1 cellular context compared by ENCODE assay signal in the genomic region with DNA sequence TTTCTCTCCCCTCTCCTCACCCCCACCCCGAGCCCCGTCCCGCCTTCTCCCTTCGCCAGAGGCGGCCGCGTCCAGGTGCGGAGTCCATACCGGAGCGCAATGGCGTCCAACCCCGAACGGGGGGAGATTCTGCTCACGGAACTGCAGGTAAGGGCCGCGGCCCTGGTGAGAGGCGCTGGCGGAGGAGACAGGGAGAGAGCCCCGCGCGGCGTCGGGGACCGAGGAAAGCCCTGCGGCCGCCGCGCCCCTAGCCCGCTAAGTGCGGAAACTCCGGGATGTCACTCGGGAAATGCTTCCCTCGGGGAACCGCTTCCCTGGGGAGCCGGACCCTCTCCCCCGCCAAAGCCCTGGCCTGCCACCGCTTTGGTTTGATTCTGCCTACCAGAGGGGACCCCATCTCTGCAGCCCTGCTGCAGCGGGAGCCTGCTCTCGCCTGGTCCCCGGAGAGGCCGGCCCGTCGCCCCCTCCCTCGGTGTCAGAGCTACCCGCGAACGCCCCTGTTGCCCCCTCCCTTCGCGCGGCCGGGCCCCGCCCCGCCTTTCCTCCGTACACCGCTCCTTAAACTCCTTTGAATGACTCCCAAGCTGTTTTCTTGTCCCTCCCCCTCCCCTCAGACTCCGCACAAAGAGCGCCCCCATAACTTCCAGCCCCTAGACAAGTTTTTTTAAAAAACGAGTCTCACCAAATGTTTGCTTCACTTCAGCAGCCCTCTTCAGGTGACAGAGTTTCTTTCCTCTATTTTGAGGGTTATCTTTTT.
TF ChIP-seq lines count a peak whose summit lies in the region.

No MANE protein-coding gene starts in this region.

TF ChIP-seq in HEK293, 187 proteins besides CTCF, POLR2A, EP300 and RAD21 (continued from another document and continues in another):
- TF ChIP-seq, protein P1, sequence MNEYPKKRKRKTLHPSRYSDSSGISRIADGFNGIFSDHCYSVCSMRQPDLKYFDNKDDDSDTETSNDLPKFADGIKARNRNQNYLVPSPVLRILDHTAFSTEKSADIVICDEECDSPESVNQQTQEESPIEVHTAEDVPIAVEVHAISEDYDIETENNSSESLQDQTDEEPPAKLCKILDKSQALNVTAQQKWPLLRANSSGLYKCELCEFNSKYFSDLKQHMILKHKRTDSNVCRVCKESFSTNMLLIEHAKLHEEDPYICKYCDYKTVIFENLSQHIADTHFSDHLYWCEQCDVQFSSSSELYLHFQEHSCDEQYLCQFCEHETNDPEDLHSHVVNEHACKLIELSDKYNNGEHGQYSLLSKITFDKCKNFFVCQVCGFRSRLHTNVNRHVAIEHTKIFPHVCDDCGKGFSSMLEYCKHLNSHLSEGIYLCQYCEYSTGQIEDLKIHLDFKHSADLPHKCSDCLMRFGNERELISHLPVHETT (tag by site-specific recombination; IDR thresholded peaks at IDR 0.05): no peak; the same call in 1 of the 2 replicates
- TF ChIP-seq ZNF423 (tag by site-specific recombination; IDR thresholded peaks at IDR 0.05) (peak; percentile 74), REST (tag by site-specific recombination; IDR thresholded peaks at IDR 0.05) (peak; percentile 19; the same call in 1 of the 2 replicates), SCRT1 (tag by site-specific recombination; IDR thresholded peaks at IDR 0.05; ENCODE audit: borderline replicate concordance) (no peak), PRDM1 (tag by site-specific recombination; IDR thresholded peaks at IDR 0.05) (no peak), ZNF692 (tag by site-specific recombination; IDR thresholded peaks at IDR 0.05) (no peak), YY2 (tag by site-specific recombination; IDR thresholded peaks at IDR 0.05) (no peak), HIC1 (tag by site-specific recombination; IDR thresholded peaks at IDR 0.05) (no peak), ZNF549 (tag by site-specific recombination; IDR thresholded peaks at IDR 0.05) (no peak), ZNF112 (tag by site-specific recombination; IDR thresholded peaks at IDR 0.05) (no peak), ZNF777 (tag by site-specific recombination; IDR thresholded peaks at IDR 0.05; ENCODE audit: borderline replicate concordance) (peak; percentile 82; the same call in 1 of the 2 replicates), ZNF404 (tag by site-specific recombination; IDR thresholded peaks at IDR 0.05) (no peak), ZSCAN23 (tag by site-specific recombination; IDR thresholded peaks at IDR 0.05) (no peak), ZNF221 (tag by site-specific recombination; IDR thresholded peaks at IDR 0.05; ENCODE audit: borderline replicate concordance) (no peak), ZNF510 (tag by site-specific recombination; IDR thresholded peaks at IDR 0.05; ENCODE audit: insufficient replicate concordance) (no peak), ZNF701 (tag by site-specific recombination; IDR thresholded peaks at IDR 0.05) (no peak), ZNF585B (tag by site-specific recombination; IDR thresholded peaks at IDR 0.05) (no peak), ZNF513 (tag by site-specific recombination; IDR thresholded peaks at IDR 0.05) (no peak), MZF1 (tag by site-specific recombination; IDR thresholded peaks at IDR 0.05; ENCODE audit: borderline replicate concordance) (no peak), ZNF148 (tag by site-specific recombination; IDR thresholded peaks at IDR 0.05; ENCODE audit: borderline replicate concordance) (no peak), ZNF239 (tag by site-specific recombination; IDR thresholded peaks at IDR 0.05) (no peak), ZNF670 (tag by site-specific recombination; IDR thresholded peaks at IDR 0.05; ENCODE audit: low read depth) (no peak), ZNF335 (tag by site-specific recombination; conservative IDR thresholded peaks at IDR 0.05) (peak; percentile 45), ZNF366 (tag by site-specific recombination; conservative IDR thresholded peaks at IDR 0.05) (no peak; the same call in 1 of the 2 replicates), PRDM6 (tag by site-specific recombination; IDR thresholded peaks at IDR 0.05) (no peak), ZSCAN30 (tag by site-specific recombination; IDR thresholded peaks at IDR 0.05) (peak; percentile 62; the same call in 1 of the 2 replicates), ZNF398 (tag by site-specific recombination; IDR thresholded peaks at IDR 0.05) (no peak), TRIM28 (IDR thresholded peaks at IDR 0.05; ENCODE audit: borderline replicate concordance, low read length) (no peak), ZNF140 (tag by site-specific recombination; IDR thresholded peaks at IDR 0.05) (no peak), FEZF1 (tag by site-specific recombination; IDR thresholded peaks at IDR 0.05) (no peak), TCF7L2 (IDR thresholded peaks at IDR 0.05; ENCODE audit: borderline replicate concordance, low read depth, low read length) (no peak), ZNF488 (tag by site-specific recombination; IDR thresholded peaks at IDR 0.05) (no peak), ZNF274 (IDR thresholded peaks at IDR 0.05; ENCODE audit: low read length) (no peak), ZNF274 (tag by site-specific recombination; IDR thresholded peaks at IDR 0.05; ENCODE audit: borderline replicate concordance) (no peak)
- TF ChIP-seq, protein P2, sequence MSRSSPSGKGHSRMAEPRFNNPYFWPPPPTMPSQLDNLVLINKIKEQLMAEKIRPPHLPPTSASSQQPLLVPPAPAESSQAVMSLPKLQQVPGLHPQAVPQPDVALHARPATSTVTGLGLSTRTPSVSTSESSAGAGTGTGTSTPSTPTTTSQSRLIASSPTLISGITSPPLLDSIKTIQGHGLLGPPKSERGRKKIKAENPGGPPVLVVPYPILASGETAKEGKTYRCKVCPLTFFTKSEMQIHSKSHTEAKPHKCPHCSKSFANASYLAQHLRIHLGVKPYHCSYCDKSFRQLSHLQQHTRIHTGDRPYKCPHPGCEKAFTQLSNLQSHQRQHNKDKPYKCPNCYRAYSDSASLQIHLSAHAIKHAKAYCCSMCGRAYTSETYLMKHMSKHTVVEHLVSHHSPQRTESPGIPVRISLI (tag by site-specific recombination; IDR thresholded peaks at IDR 0.05): peak; percentile 18; the same call in 1 of the 2 replicates
